8 cellular contexts compared by ENCODE assay signal in genomic region chr10:102064503-102064867, GRCh38. TPM values are rescaled to one million over a fixed set of nuclear protein-coding genes. Genes with fewer than 3 reads are reported as not detected.
DNase-seq lines count a peak whose midpoint lies in the region; ATAC-seq and TF ChIP-seq lines count a peak whose summit lies in the region.

No MANE protein-coding gene starts in this region.

- H3K9me3 ChIP-seq in heart left ventricle = no peaks in the 10 kb centered on the region
- no peaks in the 10 kb centered on the region for H3K9me3 ChIP-seq in ascending aorta

- peak overlapping the region; percentile 14 for H3K27ac Mint-ChIP-seq in mesothelial cell of epicardium

- 52 to 63% (median 55%) methylated on average over 2 of the region's 2 CpGs for WGBS in heart left ventricle, 4 donors
- WGBS in urinary bladder = 43% methylated on average over 2 of the region's 2 CpGs

- H3K36me3 ChIP-seq in heart left ventricle (peaks cover 0 to 14% (median 7%) of the 10 kb centered on the region in 9 donors), ascending aorta (peaks cover 3 to 9% of the 10 kb centered on the region in 2 donors), urinary bladder (ENCODE audit: insufficient read depth) (no peaks in the 10 kb centered on the region)

- DNase-seq in heart left ventricle (no peak), Right ventricle myocardium inferior (ENCODE audit: missing footprints) (no peak), ascending aorta (ENCODE audit: low spot score in 2 of 2) (no peak), mesothelial cell of epicardium (ENCODE audit: low spot score in 2 of 2, unreplicated experiment in 2 of 2) (no peak), COLO668 (lab: John Stamatoyannopoulos, UW; ENCODE audit: unreplicated experiment) (no peak), DMS153 treated with DMSO at 0.1 percent for 48 hours (lab: John Stamatoyannopoulos, UW; ENCODE audit: unreplicated experiment) (no peak)

- H3K27ac ChIP-seq in heart left ventricle (peak overlapping the region in 11 of 12 donors; percentile 88 to 98 (median 93)), ascending aorta (peak overlapping the region; percentile 89 to 93), urinary bladder (ENCODE audit: low read depth) (peak overlapping the region; percentile 84)

- H3K27me3 ChIP-seq in heart left ventricle (no peaks in the 10 kb centered on the region), ascending aorta (no peaks in the 10 kb centered on the region)

- intact Hi-C loops in heart left ventricle (cut with DNase I) (loop anchor here in 1 of 10 donors (2.0 kb wide), 1 partner anchor 224 kb away; no protein-coding TSS in a partner anchor), Right ventricle myocardium inferior (cut with DNase I) (no loop called here), ascending aorta (cut with DNase I) (loop anchor here (2.0 kb wide), 1 partner anchor 54 kb away; no protein-coding TSS in a partner anchor)

- peaks cover 12% of the 10 kb centered on the region for H3K27me3 Mint-ChIP-seq in mesothelial cell of epicardium (ENCODE audit: low read depth)

- H3K4me1 Mint-ChIP-seq in mesothelial cell of epicardium = peaks cover 9% of the 10 kb centered on the region

- H3K4me1 ChIP-seq in heart left ventricle = peaks cover 8 to 48% (median 33%) of the 10 kb centered on the region in 12 donors
- H3K4me1 ChIP-seq in ascending aorta = peaks cover 16 to 23% of the 10 kb centered on the region in 2 donors
- H3K4me1 ChIP-seq in urinary bladder (ENCODE audit: insufficient read depth) = peaks cover 3% of the 10 kb centered on the region

- no peak for TF ChIP-seq CTCF in heart left ventricle (IDR thresholded peaks at IDR 0.05)
- no peak for TF ChIP-seq CTCF in ascending aorta (IDR thresholded peaks at IDR 0.05)
- no peak for TF ChIP-seq CTCF in mesothelial cell of epicardium (IDR thresholded peaks at IDR 0.05; ENCODE audit: unreplicated experiment)

- H3K9me3 Mint-ChIP-seq in mesothelial cell of epicardium = no peaks in the 10 kb centered on the region

- peak overlapping the region in 10 of 12 donors; percentile 79 to 99 (median 93) for H3K4me3 ChIP-seq in heart left ventricle
- H3K4me3 ChIP-seq in ascending aorta = peak overlapping the region; percentile 76 to 94
- no peak overlapping the region for H3K4me3 ChIP-seq in urinary bladder (ENCODE audit: low read depth, low read length)

- TF ChIP-seq POLR2A in heart left ventricle (IDR thresholded peaks at IDR 0.05) = no peak

- H3K36me3 Mint-ChIP-seq in mesothelial cell of epicardium = peaks cover under 1% of the 10 kb centered on the region

- H3K4me3 Mint-ChIP-seq in mesothelial cell of epicardium = peak overlapping the region; percentile 68

- no peak for ATAC-seq in heart left ventricle
- no peak for ATAC-seq in Right ventricle myocardium inferior
- ATAC-seq in HG02798 (IDR thresholded peaks at IDR 0.05; ENCODE audit: poor library complexity, unreplicated experiment) = no peak

RNA-seq across cellular contexts. Expression of gene HPS6, which starts 0.7 kb away (rescaled TPM):
- 10 to 100 TPM in 6 of 9 donors, 1 to 10 TPM in 3; 7.8 to 23.1 (median 12.4) TPM for total RNA-seq in heart left ventricle
- 10 to 100 TPM in 1 of 2 donors, 1 to 10 TPM in 1; 7.6 to 12.9 TPM for polyA plus RNA-seq in heart left ventricle
- 11.0 TPM for total RNA-seq in Right ventricle myocardium inferior
- 39.9 TPM for total RNA-seq in ascending aorta
- 14.2 to 15.2 TPM (median 14.5 TPM) in 3 replicates for total RNA-seq in mesothelial cell of epicardium
- 11.1 TPM for total RNA-seq in urinary bladder
- 18.7 TPM for polyA plus RNA-seq in urinary bladder

RNA-seq across cellular contexts. Expression of gene ARMH3, which starts 8.5 kb away (rescaled TPM):
- total RNA-seq in heart left ventricle (10 to 100 TPM; 28.5 to 84.2 (median 45.4) TPM), Right ventricle myocardium inferior (51.9 TPM), ascending aorta (4.5 TPM), mesothelial cell of epicardium (21.8 to 26.6 TPM (median 26.5 TPM) in 3 replicates), urinary bladder (13.4 TPM)
- polyA plus RNA-seq in heart left ventricle (10 to 100 TPM; 33.4 to 43.9 TPM), urinary bladder (23.0 TPM)

RNA-seq across cellular contexts. Expression of gene LDB1, which starts 55.7 kb away (rescaled TPM):
- total RNA-seq in heart left ventricle (10 to 100 TPM; 38.7 to 63.2 (median 53.5) TPM), Right ventricle myocardium inferior (56.5 TPM), ascending aorta (29.8 TPM), mesothelial cell of epicardium (178 to 185 TPM (median 183 TPM) in 3 replicates), urinary bladder (51.8 TPM)
- polyA plus RNA-seq in heart left ventricle (10 to 100 TPM; 29.5 to 39.4 TPM), urinary bladder (65.3 TPM)
